In genomic region chr10:131978851-131979250, GRCh38 we compare ENCODE assay signal across 12 cellular contexts. TPM values are rescaled to one million over a fixed set of nuclear protein-coding genes. Genes with fewer than 3 reads are reported as not detected.
DNase-seq lines count a peak whose midpoint lies in the region; ATAC-seq and TF ChIP-seq lines count a peak whose summit lies in the region.
"Had no signal": no experiment of that assay in that cellular context is flagged by ENCODE, and none has a peak within 500 bp of the region (broad histone marks: within the 10 kb centered on the region; RNA-seq: fewer than 3 reads in every experiment).

No MANE protein-coding gene starts in this region.

- H3K4me1 Mint-ChIP-seq in activated naive CD8-positive, alpha-beta T cell treated with anti-CD3 and anti-CD28 coated beads for 36 hours: peaks cover 61% of the 10 kb centered on the region
- peaks cover 55% of the 10 kb centered on the region for H3K4me1 Mint-ChIP-seq in nephron

- peaks cover 0 to 34% (median 8%) of the 10 kb centered on the region in 11 experiments; a peak in 12 of 22 replicates for H3K36me3 ChIP-seq in BLaER1 treated with 17β-estradiol and CSF1 and Interleukin-3, amounts not matched to agents 10 nM and 100 nM
- H3K36me3 ChIP-seq in H7 (replicated peaks; ENCODE audit: control insufficient read depth, insufficient read depth, low read length): no peaks in the 10 kb centered on the region
- H3K36me3 ChIP-seq: Peyer's patch had no signal

- peak overlapping the region in 9 of 11 experiments; percentile 0 to 91 (median 86); a peak in 13 of 22 replicates for H3K9ac ChIP-seq in BLaER1 treated with 17β-estradiol and CSF1 and Interleukin-3, amounts not matched to agents 10 nM and 100 nM
- H3K9ac ChIP-seq: KMS-11 had no signal

- H3K4me3 Mint-ChIP-seq in activated naive CD8-positive, alpha-beta T cell treated with anti-CD3 and anti-CD28 coated beads for 36 hours: peak overlapping the region; percentile 75
- peak overlapping the region; percentile 87 to 90 (median 87) for H3K4me3 Mint-ChIP-seq in nephron

- no peaks in the 10 kb centered on the region; a peak in 1 of 22 replicates for H3K9me3 ChIP-seq in BLaER1 treated with 17β-estradiol and CSF1 and Interleukin-3, amounts not matched to agents 10 nM and 100 nM (replicated peaks in 1 of 11)
- H3K9me3 ChIP-seq: Peyer's patch had no signal

- H3K4me1 ChIP-seq in BLaER1 treated with 17β-estradiol and CSF1 and Interleukin-3, amounts not matched to agents 10 nM and 100 nM: peaks cover 72 to 86% (median 79%) of the 10 kb centered on the region in 10 experiments

- peaks cover 49% of the 10 kb centered on the region for H3K36me3 Mint-ChIP-seq in activated naive CD8-positive, alpha-beta T cell treated with anti-CD3 and anti-CD28 coated beads for 36 hours
- H3K36me3 Mint-ChIP-seq in nephron (ENCODE audit: low read depth): peaks cover 35% of the 10 kb centered on the region

- no peak for TF ChIP-seq CTCF in nephron (IDR thresholded peaks at IDR 0.05; ENCODE audit: unreplicated experiment in 3 of 3)

- no peaks in the 10 kb centered on the region for H3K9me3 Mint-ChIP-seq in activated naive CD8-positive, alpha-beta T cell treated with anti-CD3 and anti-CD28 coated beads for 36 hours
- peaks cover 6% of the 10 kb centered on the region for H3K9me3 Mint-ChIP-seq in nephron

- peak overlapping the region in 6 of 10 experiments; percentile 37 to 95 (median 84); a peak in 11 of 20 replicates for H3K4me3 ChIP-seq in BLaER1 treated with 17β-estradiol and CSF1 and Interleukin-3, amounts not matched to agents 10 nM and 100 nM
- no peak overlapping the region for H3K4me3 ChIP-seq in H7 (ENCODE audit: insufficient read depth, low read depth, low read length)

- H3K27ac ChIP-seq in BLaER1 treated with 17β-estradiol and CSF1 and Interleukin-3, amounts not matched to agents 10 nM and 100 nM: peak overlapping the region in 4 of 11 experiments; percentile 67 to 82 (median 78); a peak in 6 of 22 replicates
- H3K27ac ChIP-seq: KMS-11, Peyer's patch had no signal

- no peaks in the 10 kb centered on the region for H3K27me3 Mint-ChIP-seq in activated naive CD8-positive, alpha-beta T cell treated with anti-CD3 and anti-CD28 coated beads for 36 hours
- no peaks in the 10 kb centered on the region for H3K27me3 Mint-ChIP-seq in nephron (ENCODE audit: low read depth)

- DNase-seq in H7 (peak; percentile 64), AG08395 (ENCODE audit: low spot score) (no peak)
- no peak for DNase-seq in activated naive CD8-positive, alpha-beta T cell treated with anti-CD3 and anti-CD28 coated beads for 36 hours
- DNase-seq: cerebellar nuclear complex, HCEC 1CT, Peyer's patch had no signal

- no peak for ATAC-seq in GM21526 (IDR thresholded peaks at IDR 0.05; ENCODE audit: low FRiP score, unreplicated experiment)
- ATAC-seq in HG02763 (IDR thresholded peaks at IDR 0.05; ENCODE audit: unreplicated experiment): no peak
- no peak for ATAC-seq in HG03469 (IDR thresholded peaks at IDR 0.05; ENCODE audit: unreplicated experiment)

- H4K20me1 ChIP-seq in BLaER1 treated with 17β-estradiol and CSF1 and Interleukin-3, amounts not matched to agents 10 nM and 100 nM: peaks cover 63 to 78% (median 71%) of the 10 kb centered on the region in 11 experiments

- H3K4me2 ChIP-seq in BLaER1 treated with 17β-estradiol and CSF1 and Interleukin-3, amounts not matched to agents 10 nM and 100 nM: peak overlapping the region; percentile 90 to 99 (median 97)
- H3K4me2 ChIP-seq: KMS-11 had no signal

- H3K27ac Mint-ChIP-seq in activated naive CD8-positive, alpha-beta T cell treated with anti-CD3 and anti-CD28 coated beads for 36 hours: peak overlapping the region; percentile 25
- H3K27ac Mint-ChIP-seq in nephron: peak overlapping the region in 2 of 3 experiments; percentile 1 to 65

- H3K27me3 ChIP-seq in BLaER1 treated with 17β-estradiol and CSF1 and Interleukin-3, amounts not matched to agents 10 nM and 100 nM: no peaks in the 10 kb centered on the region
- peaks cover 15% of the 10 kb centered on the region for H3K27me3 ChIP-seq in H7 (ENCODE audit: control insufficient read depth, insufficient read depth, low read length)
- H3K27me3 ChIP-seq: Peyer's patch had no signal

RNA-seq across cellular contexts. Expression of gene BNIP3, which starts 2.9 kb away (rescaled TPM):
- total RNA-seq in H7 (2014; rRNA removed; shearing (Covaris generic)): 129 and 219 TPM in 2 replicates
- 100 to 1,000 TPM; 115 to 121 TPM for total RNA-seq in activated naive CD8-positive, alpha-beta T cell treated with anti-CD3 and anti-CD28 coated beads for 36 hours
